9 cellular contexts compared by ENCODE assay signal in genomic region chr4:88527787-88528186, GRCh38. TPM values are rescaled to one million over a fixed set of nuclear protein-coding genes. Genes with fewer than 3 reads are reported as not detected.
DNase-seq lines count a peak whose midpoint lies in the region; ATAC-seq and TF ChIP-seq lines count a peak whose summit lies in the region.
"Had no signal": no experiment of that assay in that cellular context is flagged by ENCODE, and none has a peak within 500 bp of the region (broad histone marks: within the 10 kb centered on the region; RNA-seq: fewer than 3 reads in every experiment).

No MANE protein-coding gene starts in this region.

- TF ChIP-seq CTCF in GM10248 (IDR thresholded peaks at IDR 0.05; ENCODE audit: control extremely low read depth, extremely low read depth, low read depth, missing control alignments) = no peak

- POLR2A ChIA-PET in GM10248 (lab: Yijun Ruan, JAX) = no interaction called here

- intact Hi-C loops in left colon (cut with DNase I, micrococcal nuclease) = no loop called here

- CTCF ChIA-PET in GM10248 (lab: Yijun Ruan, JAX) = interaction anchor here (1.1 to 6.8 kb wide), 5 partner anchors 9 to 494 kb away, joined by 3 to 47 read pairs (median 4); no protein-coding TSS in a partner anchor

- DNase-seq in GM10248 (ENCODE audit: extremely low spot score) = peak; percentile 16
- DNase-seq in left colon = no peak
- no peak for DNase-seq in NCI-H526 treated with DMSO at 0.1 percent for 48 hours (lab: John Stamatoyannopoulos, UW)
- DNase-seq in globus pallidus (ENCODE audit: low spot score) = no peak
- no peak for DNase-seq in D341Med (ENCODE audit: low spot score)
- DNase-seq: Karpas-422 had no signal

- ATAC-seq in GM19025 (IDR thresholded peaks at IDR 0.05; ENCODE audit: low read depth, unreplicated experiment) (peak; percentile 49), HG02588 (IDR thresholded peaks at IDR 0.05; ENCODE audit: unreplicated experiment) (peak; percentile 36), HG03520 (IDR thresholded peaks at IDR 0.05; ENCODE audit: unreplicated experiment) (peak; percentile 41), left colon (no peak)

RNA-seq across cellular contexts. Expression of gene PYURF, which starts 4.2 kb away (rescaled TPM):
- total RNA-seq in left colon = 10 to 100 TPM; 53.2 to 54.6 TPM
